Comparison of ENCODE assay signal across 21 cellular contexts in genomic region chr9:3043369-3043768, GRCh38.
DNase-seq lines count a peak whose midpoint lies in the region; ATAC-seq and TF ChIP-seq lines count a peak whose summit lies in the region.
"Had no signal": no experiment of that assay in that cellular context is flagged by ENCODE, and none has a peak within 500 bp of the region (broad histone marks: within the 10 kb centered on the region; RNA-seq: fewer than 3 reads in every experiment).

No MANE protein-coding gene starts in this region.

- TF ChIP-seq CTCF in chondrocyte (IDR thresholded peaks at IDR 0.05): no peak

- H3K4me1 Mint-ChIP-seq in chondrocyte (ENCODE audit: low read depth): peaks cover 72% of the 10 kb centered on the region
- H3K4me1 Mint-ChIP-seq: CD4-positive, CD25-positive, alpha-beta regulatory T cell; GM23338; neural progenitor cell had no signal

- no peaks in the 10 kb centered on the region for H3K27me3 Mint-ChIP-seq in chondrocyte (ENCODE audit: low read depth)
- H3K27me3 Mint-ChIP-seq: CD4-positive, CD25-positive, alpha-beta regulatory T cell had no signal

- H3K27ac Mint-ChIP-seq in chondrocyte (ENCODE audit: unreplicated experiment): peak overlapping the region; percentile 84
- H3K27ac Mint-ChIP-seq: CD4-positive, CD25-positive, alpha-beta regulatory T cell; GM23338; neural progenitor cell; T-helper 1 cell treated with Interleukin-12 subunit alpha and Interleukin-12 subunit beta and Interleukin-4 antibody, amounts not matched to agents 30 μg/mL and 1 μg/mL, for 36 hours had no signal

- in situ Hi-C loops in ACHN (cut with HindIII; ENCODE audit: low pct_ligation_motif_present, low pct_unique_long_range_greater_than_20kb, low sequenced_read_pairs): no loop called here

- DNase-seq in ACHN: peak; percentile 55
- DNase-seq in LHCN-M2 (ENCODE audit: low read depth): peak; percentile 48
- DNase-seq in chondrocyte (ENCODE audit: low spot score): no peak
- peak; percentile 15 for DNase-seq in kidney tubule cell (ENCODE audit: low spot score)
- no peak for DNase-seq in medulla oblongata (ENCODE audit: extremely low spot score)
- DNase-seq: activated CD8-positive, alpha-beta memory T cell treated with anti-CD3 and anti-CD28 coated beads, Interleukin-2, amount 50 U/mL, for 48 hours; CD4-positive, CD25-positive, alpha-beta regulatory T cell; DMS 273 treated with DMSO at 0.1 percent for 48 hours; dorsolateral prefrontal cortex; GDM1; MV-4-11; NCI-H187; NCI-H774; OCI-M1; SHP77 had no signal

- no peak overlapping the region for H3K4me3 Mint-ChIP-seq in chondrocyte (ENCODE audit: unreplicated experiment)
- H3K4me3 Mint-ChIP-seq: CD4-positive, CD25-positive, alpha-beta regulatory T cell; GM23338; neural progenitor cell; T-helper 1 cell treated with Interleukin-12 subunit alpha and Interleukin-12 subunit beta and Interleukin-4 antibody, amounts not matched to agents 30 μg/mL and 1 μg/mL, for 36 hours had no signal

- H3K36me3 Mint-ChIP-seq in chondrocyte (ENCODE audit: low read depth): no peaks in the 10 kb centered on the region
- H3K36me3 Mint-ChIP-seq: CD4-positive, CD25-positive, alpha-beta regulatory T cell; neural progenitor cell had no signal

- peaks cover 5% of the 10 kb centered on the region for H3K9me3 Mint-ChIP-seq in chondrocyte (ENCODE audit: low read depth)
- H3K9me3 Mint-ChIP-seq: GM23338; neural progenitor cell; T-helper 1 cell treated with Interleukin-12 subunit alpha and Interleukin-12 subunit beta and Interleukin-4 antibody, amounts not matched to agents 30 μg/mL and 1 μg/mL, for 36 hours had no signal

- ATAC-seq in HG03280 (IDR thresholded peaks at IDR 0.05; ENCODE audit: unreplicated experiment) (no peak), GM18867 (IDR thresholded peaks at IDR 0.05; ENCODE audit: unreplicated experiment) (no peak), GM21528 (IDR thresholded peaks at IDR 0.05; ENCODE audit: low FRiP score, unreplicated experiment) (no peak)
- ATAC-seq: GM23338 had no signal

Comparison
In these comparisons a context has a peak if more than half of its experiments do, and no peak if none do; other contexts are left out.
1. DNase-seq: peak in ACHN (single experiment), LHCN-M2 (single experiment) and kidney tubule cell (single experiment); none in chondrocyte (single experiment) and medulla oblongata (single experiment).